Comparison of ENCODE assay signal across 8 cellular contexts in the genomic region with DNA sequence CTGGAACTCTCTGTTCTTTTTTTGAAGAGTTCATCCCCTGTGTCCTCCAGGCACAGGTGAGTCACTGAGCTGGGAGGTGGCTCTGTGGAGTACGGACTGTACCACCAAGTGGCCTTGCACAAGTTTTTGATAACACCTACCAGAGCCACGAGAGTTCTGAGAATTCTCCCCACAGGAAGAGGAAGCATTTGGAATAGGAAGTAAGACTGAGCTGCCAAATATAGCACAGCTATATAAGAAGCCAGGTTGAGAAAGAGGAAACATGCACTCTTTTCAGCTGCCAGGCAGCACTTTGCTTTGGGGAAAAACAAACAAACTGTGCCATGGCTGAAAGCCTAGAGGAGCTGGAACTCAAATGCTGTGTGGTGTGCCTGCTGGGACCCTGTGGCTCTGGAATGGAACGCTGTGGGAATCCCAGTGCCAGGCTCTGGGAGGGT.
A peak's percentile ranks its signal among the peaks of the same experiment; 100 is the strongest.
DNase-seq lines count a peak whose midpoint lies in the region; ATAC-seq and TF ChIP-seq lines count a peak whose summit lies in the region.

No MANE protein-coding gene starts in this region.

- intact Hi-C loops in natural killer cell (cut with micrococcal nuclease), result loop anchor here (2.0 to 5.0 kb wide), 4 partner anchors 14 to 286 kb away; no protein-coding TSS in a partner anchor

- H3K4me1 Mint-ChIP-seq in T-helper 1 cell treated with Interleukin-12 subunit alpha and Interleukin-12 subunit beta and Interleukin-4 antibody, amounts not matched to agents 30 μg/mL and 1 μg/mL, for 36 hours (ENCODE audit: low read depth), result peaks cover 59% of the 10 kb centered on the region
- H3K4me1 Mint-ChIP-seq in natural killer cell, result peaks cover 74 to 81% of the 10 kb centered on the region in 2 donors

- peak; percentile 42 for DNase-seq in CMK (ENCODE audit: low read depth)
- DNase-seq in epithelial cell of esophagus (ENCODE audit: low read depth), result peak; percentile 69
- DNase-seq in natural killer cell, result no peak
- no peak for DNase-seq in GOT3 (lab: John Stamatoyannopoulos, UW)

- ATAC-seq in HG02885 (IDR thresholded peaks at IDR 0.05; ENCODE audit: poor library complexity, unreplicated experiment) (peak; percentile 57), natural killer cell (peak; percentile 21 to 78 (median 34)), HG03378 (IDR thresholded peaks at IDR 0.05; ENCODE audit: unreplicated experiment) (no peak), GM18519 (IDR thresholded peaks at IDR 0.05; ENCODE audit: low FRiP score, unreplicated experiment) (no peak)

- H3K9me3 Mint-ChIP-seq in T-helper 1 cell treated with Interleukin-12 subunit alpha and Interleukin-12 subunit beta and Interleukin-4 antibody, amounts not matched to agents 30 μg/mL and 1 μg/mL, for 36 hours, result no peaks in the 10 kb centered on the region
- H3K9me3 Mint-ChIP-seq in natural killer cell, result no peaks in the 10 kb centered on the region

- peak overlapping the region; percentile 71 for H3K27ac Mint-ChIP-seq in T-helper 1 cell treated with Interleukin-12 subunit alpha and Interleukin-12 subunit beta and Interleukin-4 antibody, amounts not matched to agents 30 μg/mL and 1 μg/mL, for 36 hours
- H3K27ac Mint-ChIP-seq in natural killer cell, result peak overlapping the region; percentile 91 to 95

- no peaks in the 10 kb centered on the region for H3K27me3 Mint-ChIP-seq in T-helper 1 cell treated with Interleukin-12 subunit alpha and Interleukin-12 subunit beta and Interleukin-4 antibody, amounts not matched to agents 30 μg/mL and 1 μg/mL, for 36 hours (ENCODE audit: low read depth)
- no peaks in the 10 kb centered on the region for H3K27me3 Mint-ChIP-seq in natural killer cell (ENCODE audit: low read depth in 2 of 2)

- H3K36me3 Mint-ChIP-seq in T-helper 1 cell treated with Interleukin-12 subunit alpha and Interleukin-12 subunit beta and Interleukin-4 antibody, amounts not matched to agents 30 μg/mL and 1 μg/mL, for 36 hours (ENCODE audit: low read depth), result peaks cover 2% of the 10 kb centered on the region
- H3K36me3 Mint-ChIP-seq in natural killer cell, result no peaks in the 10 kb centered on the region

- no peak overlapping the region for H3K4me3 ChIP-seq in epithelial cell of esophagus (ENCODE audit: low read length)

- H3K4me3 Mint-ChIP-seq in T-helper 1 cell treated with Interleukin-12 subunit alpha and Interleukin-12 subunit beta and Interleukin-4 antibody, amounts not matched to agents 30 μg/mL and 1 μg/mL, for 36 hours, result peak overlapping the region; percentile 64
- peak overlapping the region; percentile 83 for H3K4me3 Mint-ChIP-seq in natural killer cell

- no peak for TF ChIP-seq CTCF in epithelial cell of esophagus (IDR thresholded peaks at IDR 0.05; ENCODE audit: insufficient read depth, low read depth, low read length, missing control alignments)
- TF ChIP-seq CTCF in natural killer cell (IDR thresholded peaks at IDR 0.05), result no peak

Comparison
In these comparisons a context has a peak if more than half of its experiments do, and no peak if none do; other contexts are left out.
1. DNase-seq: peak in CMK (single experiment) and epithelial cell of esophagus (single experiment); none in natural killer cell (single experiment) and GOT3 (single experiment).
2. ATAC-seq: peak in HG02885 (single experiment) and natural killer cell (3 of 3); none in HG03378 (single experiment) and GM18519 (single experiment).